22 cellular contexts compared by ENCODE assay signal in genomic region chr21:44994016-44994365, GRCh38. TPM values are rescaled to one million over a fixed set of nuclear protein-coding genes. Genes with fewer than 3 reads are reported as not detected.
DNase-seq lines count a peak whose midpoint lies in the region; ATAC-seq and TF ChIP-seq lines count a peak whose summit lies in the region.
"Had no signal": no experiment of that assay in that cellular context is flagged by ENCODE, and none has a peak within 500 bp of the region (broad histone marks: within the 10 kb centered on the region; RNA-seq: fewer than 3 reads in every experiment).

No MANE protein-coding gene starts in this region.

- H3K4me1 Mint-ChIP-seq in CD14-positive monocyte (no peaks in the 10 kb centered on the region), natural killer cell (no peaks in the 10 kb centered on the region)
- H3K4me1 Mint-ChIP-seq: central memory CD8-positive, alpha-beta T cell had no signal

- TF ChIP-seq EP300 in esophagus muscularis mucosa (IDR thresholded peaks at IDR 0.05) = no peak

- H3K9me3 Mint-ChIP-seq in CD14-positive monocyte (no peaks in the 10 kb centered on the region), natural killer cell (no peaks in the 10 kb centered on the region)
- H3K9me3 Mint-ChIP-seq: central memory CD8-positive, alpha-beta T cell; memory B cell; T-helper 2 cell treated with Interferon-gamma antibody and Interleukin-4, amounts not matched to agents 5 μg/mL and 100 μg/mL, for 36 hours had no signal

- 64% methylated on average over 11 of the region's 13 CpGs for WGBS in esophagus muscularis mucosa

- H3K27me3 ChIP-seq in BLaER1 = no peaks in the 10 kb centered on the region
- H3K27me3 ChIP-seq in esophagus muscularis mucosa = no peaks in the 10 kb centered on the region
- H3K27me3 ChIP-seq in skeletal muscle tissue (ENCODE audit: control insufficient read depth in 3 of 3, insufficient read depth in 3 of 3, low read length in 3 of 3) = no peaks in the 10 kb centered on the region

- peak overlapping the region; percentile 99 for H3K4me2 ChIP-seq in BLaER1
- H3K4me2 ChIP-seq: A549 had no signal

- H3K4me1 ChIP-seq in BLaER1 (peaks cover 100% of the 10 kb centered on the region), esophagus muscularis mucosa (peaks cover 43 to 100% (median 92%) of the 10 kb centered on the region in 4 donors), mucosa of descending colon (ENCODE audit: low read depth) (no peaks in the 10 kb centered on the region), skeletal muscle tissue (ENCODE audit: control insufficient read depth in 3 of 3, insufficient read depth in 3 of 3, low read length in 3 of 3) (peaks cover 16 to 33% (median 22%) of the 10 kb centered on the region in 3 donors)
- H3K4me1 ChIP-seq: A549 had no signal

- H3K4me3 Mint-ChIP-seq in CD14-positive monocyte = no peak overlapping the region
- no peak overlapping the region for H3K4me3 Mint-ChIP-seq in natural killer cell
- H3K4me3 Mint-ChIP-seq: central memory CD8-positive, alpha-beta T cell; memory B cell; T-helper 2 cell treated with Interferon-gamma antibody and Interleukin-4, amounts not matched to agents 5 μg/mL and 100 μg/mL, for 36 hours had no signal

- H3K9ac ChIP-seq in BLaER1 = peak overlapping the region; percentile 85; the same call in 1 of the 2 replicates
- peak overlapping the region in 1 of 3 donors; percentile 50 for H3K9ac ChIP-seq in skeletal muscle tissue (ENCODE audit: low read depth in 1 of 3, low read length in 3 of 3)
- H3K9ac ChIP-seq: GM23248 had no signal

- no peak for TF ChIP-seq POLR2A in esophagus muscularis mucosa (IDR thresholded peaks at IDR 0.05; ENCODE audit: low read depth)

- TF ChIP-seq CTCF in esophagus muscularis mucosa (IDR thresholded peaks at IDR 0.05) (no peak), mucosa of descending colon (IDR thresholded peaks at IDR 0.05) (no peak), CD14-positive monocyte (IDR thresholded peaks at IDR 0.05) (no peak), natural killer cell (IDR thresholded peaks at IDR 0.05) (no peak)

- peaks cover 1 to 5% (median 2%) of the 10 kb centered on the region in 3 donors for H3K27me3 Mint-ChIP-seq in CD14-positive monocyte (ENCODE audit: low read depth in 3 of 3)
- H3K27me3 Mint-ChIP-seq in natural killer cell (ENCODE audit: low read depth in 2 of 2) = no peaks in the 10 kb centered on the region

- no peaks in the 10 kb centered on the region for H3K36me3 ChIP-seq in BLaER1
- H3K36me3 ChIP-seq in esophagus muscularis mucosa = no peaks in the 10 kb centered on the region
- H3K36me3 ChIP-seq in mucosa of descending colon (ENCODE audit: low read depth) = no peaks in the 10 kb centered on the region
- no peaks in the 10 kb centered on the region for H3K36me3 ChIP-seq in skeletal muscle tissue (ENCODE audit: control insufficient read depth in 3 of 3, insufficient read depth in 3 of 3, low read length in 3 of 3)
- H3K36me3 ChIP-seq: spleen had no signal

- no peaks in the 10 kb centered on the region for H4K20me1 ChIP-seq in BLaER1

- H3K9me3 ChIP-seq in BLaER1 (no peaks in the 10 kb centered on the region), esophagus muscularis mucosa (no peaks in the 10 kb centered on the region), mucosa of descending colon (no peaks in the 10 kb centered on the region), skeletal muscle tissue (ENCODE audit: control insufficient read depth in 3 of 3, low read length in 3 of 3) (no peaks in the 10 kb centered on the region)
- H3K9me3 ChIP-seq: A549, spleen had no signal

- H3K36me3 Mint-ChIP-seq in CD14-positive monocyte (no peaks in the 10 kb centered on the region), natural killer cell (no peaks in the 10 kb centered on the region)
- H3K36me3 Mint-ChIP-seq: memory B cell had no signal

- H3K27ac ChIP-seq in BLaER1 (peak overlapping the region; percentile 95), esophagus muscularis mucosa (replicated peaks in 1 of 4) (peak overlapping the region; percentile 83 to 95 (median 92)), skeletal muscle tissue (ENCODE audit: low read depth, low read length) (peak overlapping the region; percentile 40)
- H3K27ac ChIP-seq: A549, GM23248, spleen had no signal

- H3K27ac Mint-ChIP-seq in CD14-positive monocyte (no peak overlapping the region), natural killer cell (no peak overlapping the region)
- H3K27ac Mint-ChIP-seq: memory B cell; T-helper 2 cell treated with Interferon-gamma antibody and Interleukin-4, amounts not matched to agents 5 μg/mL and 100 μg/mL, for 36 hours had no signal

- intact Hi-C loops in esophagus muscularis mucosa (cut with DNase I) (no loop called here), mucosa of descending colon (cut with DNase I, micrococcal nuclease) (no loop called here), CD14-positive monocyte (cut with micrococcal nuclease) (loop anchor here in 1 of 2 donors (5.0 kb wide), 1 partner anchor 42 kb away; no protein-coding TSS in a partner anchor), natural killer cell (cut with micrococcal nuclease) (no loop called here)

- DNase-seq in esophagus muscularis mucosa (ENCODE audit: extremely low spot score) (no peak), mucosa of descending colon (peak in 2 of 3 donors; percentile 11 to 48), CD14-positive monocyte (ENCODE audit: low spot score) (no peak), activated gamma-delta T cell (lab: John Stamatoyannopoulos, UW) (no peak), natural killer cell (no peak), HCEC 1CT (no peak)
- DNase-seq: activated CD4-positive, alpha-beta T cell treated with anti-CD3 and anti-CD28 coated beads for 48 hours; activated CD8-positive, alpha-beta memory T cell treated with anti-CD3 and anti-CD28 coated beads for 24 hours; activated effector memory CD4-positive, alpha-beta T cell treated with Interleukin-2 at 50 U/mL for 16 hours; AML-193; DMS153; kidney glomerular epithelial cell; NCI-H1436; nucleus accumbens had no signal

- H3K4me3 ChIP-seq in BLaER1 = peak overlapping the region; percentile 52
- no peak overlapping the region for H3K4me3 ChIP-seq in esophagus muscularis mucosa
- no peak overlapping the region for H3K4me3 ChIP-seq in mucosa of descending colon
- H3K4me3 ChIP-seq in skeletal muscle tissue (ENCODE audit: low read length in 3 of 3) = no peak overlapping the region
- H3K4me3 ChIP-seq: A549, GM23248, spleen had no signal

- no peak for ATAC-seq in mucosa of descending colon
- ATAC-seq in natural killer cell = no peak
- ATAC-seq: A549 had no signal

RNA-seq across cellular contexts. Expression of gene SLX9, which starts 54.2 kb away (rescaled TPM):
- 10 to 100 TPM; 20.8 to 59.3 (median 27.6) TPM for total RNA-seq in esophagus muscularis mucosa
- total RNA-seq in mucosa of descending colon = 10 to 100 TPM; 19.8 to 42.2 (median 20.9) TPM
- 10.4 TPM for total RNA-seq in skeletal muscle tissue
- polyA plus RNA-seq in CD14-positive monocyte = 1 to 10 TPM; 7.5 to 9.0 TPM
- 10 to 100 TPM; 12.8 to 22.9 (median 20.0) TPM for total RNA-seq in natural killer cell

Comparison
In these comparisons a context has a peak if more than half of its experiments do, and no peak if none do; other contexts are left out.
1. H3K27ac ChIP-seq: peak in every context shown above with its lines; median percentile 95 in BLaER1; 92 in esophagus muscularis mucosa; 40 in skeletal muscle tissue.
2. DNase-seq: peak in mucosa of descending colon (2 of 3); none in esophagus muscularis mucosa (single experiment), CD14-positive monocyte (single experiment), activated gamma-delta T cell (single experiment), natural killer cell (single experiment) and HCEC 1CT (single experiment).